In genomic region chr9:30140415-30140814, GRCh38 we compare ENCODE assay signal across 22 cellular contexts.
"Had no signal": no experiment of that assay in that cellular context is flagged by ENCODE, and none has a peak within 500 bp of the region (broad histone marks: within the 10 kb centered on the region; RNA-seq: fewer than 3 reads in every experiment).

No MANE protein-coding gene starts in this region.

- H3K4me1 ChIP-seq: SJCRH30 had no signal

- H3K27me3 ChIP-seq: MG63, SJCRH30 had no signal

- H3K9me3 ChIP-seq: MG63, SJCRH30 had no signal

- DNase-seq: KBM-7; MG63; NCI-H1092; NCI-H1105 treated with DMSO at 0.1 percent for 48 hours; NCI-H1417 treated with DMSO at 0.1 percent for 48 hours; NCI-H146; NCI-H1694 treated with DMSO at 0.1 percent for 48 hours; NCI-H1930; NCI-H2081; NCI-H2107; NCI-H2171; NCI-H226; NCI-H446; NCI-H510A; NCI-H524 treated with DMSO at 0.1 percent for 48 hours; NK-92 treated with Interleukin-12 subunit alpha and Interleukin-12 subunit beta, amount 100 ng/mL, for 24 hours; PC-3; SHP77; SJCRH30 had no signal

- H3K4me3 ChIP-seq: MG63, SJCRH30, SK-N-MC had no signal

- H3K27ac ChIP-seq: RWPE1, SJCRH30, SK-N-MC had no signal

- H3K36me3 ChIP-seq: MG63, SJCRH30 had no signal

- ATAC-seq: Panc1, PC-3 had no signal
